ENCODE assay signal across 3 cellular contexts in genomic region chr14:100506053-100506452, GRCh38.
A peak's percentile ranks its signal among the peaks of the same experiment; 100 is the strongest.
DNase-seq lines count a peak whose midpoint lies in the region; ATAC-seq, FAIRE-seq and TF ChIP-seq lines count a peak whose summit lies in the region.
"Not testable (repeated sequence)": the region's sequence is repeated elsewhere in the genome, so short reads cannot be mapped to it uniquely, and the experiment has no call there.

No MANE protein-coding gene starts in this region.

- not testable (repeated sequence) for TF ChIP-seq RAD21 in K562 (CRISPR knock-in tag; conservative IDR thresholded peaks at IDR 0.05 in 1 of 2, IDR thresholded peaks at IDR 0.05 in 1 of 2); H1 (IDR thresholded peaks at IDR 0.05 in 1 of 2, conservative IDR thresholded peaks at IDR 0.05 in 1 of 2; ENCODE audit: low read depth in 2 of 2, low read length in 2 of 2)

- not testable (repeated sequence) for H2BK20ac ChIP-seq in H1 (ENCODE audit: low read length)

- H2BK15ac ChIP-seq in H1 (ENCODE audit: low read length), result not testable (repeated sequence)

- not testable (repeated sequence) for H2BK12ac ChIP-seq in H1 (ENCODE audit: low read depth, low read length)

- not testable (repeated sequence) for H3K9me1 ChIP-seq in K562 (ENCODE audit: control insufficient read depth, insufficient read depth, low read length)

- WGBS in K562 (ENCODE audit: insufficient coverage, low coverage, missing lambda C conversion rate), result 0% methylated on average over 3 of the region's 3 CpGs
- 88% methylated on average over 3 of the region's 3 CpGs; no CpG with 5 or more reads in 1 of the 2 experiments for WGBS in H1 (ENCODE audit: extremely low coverage in 1 of 2, insufficient coverage in 1 of 2, insufficient read length in 1 of 2, insufficient replicate concordance in 2 of 2, low coverage in 1 of 2, low lambda C conversion rate in 2 of 2, missing lambda C conversion rate in 1 of 2), 2 experiments

- POLR2A ChIA-PET in HEK293 (lab: Yijun Ruan, JAX); H1 (lab: Charles Lee; ENCODE audit: partially characterized antibody): not testable (repeated sequence)
- POLR2A ChIA-PET in K562 (lab: Yijun Ruan, JAX), result interaction anchor here (0.9 kb wide), 1 partner anchor 28 kb away, joined by 3 read pairs; no protein-coding TSS in a partner anchor

- in situ Hi-C loops in K562 (cut with MboI), result not testable (repeated sequence)

- H3K23me2 ChIP-seq in H1 (ENCODE audit: low read depth, low read length), result not testable (repeated sequence)

- H2BK120ac ChIP-seq in H1 (replicated peaks; ENCODE audit: low read depth, low read length), result not testable (repeated sequence)

- H3K4me2 ChIP-seq in K562 (ENCODE audit: insufficient read depth, low read length); H1 (ENCODE audit: insufficient read depth in 1 of 2, low read depth in 2 of 2, low read length in 2 of 2): not testable (repeated sequence)

- H3K36me3 ChIP-seq in HEK293 (ENCODE audit: control insufficient read depth in 2 of 2, insufficient read depth in 1 of 2, low read length in 2 of 2); K562 (ENCODE audit: control insufficient read depth, insufficient read depth, low read length); H1 (ENCODE audit: control insufficient read depth in 2 of 4, insufficient read depth in 4 of 4, low read length in 3 of 4): not testable (repeated sequence)

- DNase-seq in K562 (ENCODE audit: extremely low read depth in 1 of 4, low spot score in 3 of 4); H1 (ENCODE audit: low read depth in 1 of 2, low spot score in 2 of 2): not testable (repeated sequence)

- not testable (repeated sequence) for H3K14ac ChIP-seq in H1 (ENCODE audit: insufficient read length)

- not testable (repeated sequence) for H4K5ac ChIP-seq in H1 (ENCODE audit: insufficient read length, low read depth, low read length)

- not testable (repeated sequence) for H3K4ac ChIP-seq in H1 (replicated peaks; ENCODE audit: insufficient read length, low read depth, low read length)

- not testable (repeated sequence) for H3K4me1 ChIP-seq in HEK293 (ENCODE audit: control insufficient read depth, insufficient read depth, low read length); K562 (replicated peaks in 1 of 2; ENCODE audit: control insufficient read depth in 2 of 2, insufficient read depth in 2 of 2, low read length in 2 of 2); H1 (replicated peaks in 1 of 4; ENCODE audit: control insufficient read depth in 3 of 4, insufficient read depth in 4 of 4, low read length in 3 of 4)

- not testable (repeated sequence) for H3K9ac ChIP-seq in K562 (ENCODE audit: insufficient read depth in 1 of 2, low read depth in 2 of 2, low read length in 2 of 2); H1 (replicated peaks in 1 of 4; ENCODE audit: extremely low read depth in 1 of 4, low read depth in 3 of 4, low read length in 3 of 4)

- ATAC-seq in K562, result not testable (repeated sequence)

- not testable (repeated sequence) for TF ChIP-seq EP300 in K562 (IDR thresholded peaks at IDR 0.05; ENCODE audit: low read length); H1 (IDR thresholded peaks at IDR 0.05; ENCODE audit: borderline replicate concordance in 1 of 2, low read depth in 2 of 2, low read length in 2 of 2)

- not testable (repeated sequence) for H2AK5ac ChIP-seq in H1 (ENCODE audit: low read depth, low read length)

- not testable (repeated sequence) for BruUV-seq in K562 (replicated peaks; lab: Mats Ljungman, UMichigan)

- not testable (repeated sequence) for H3K79me2 ChIP-seq in K562 (ENCODE audit: control insufficient read depth, insufficient read depth, low read length); H1 (ENCODE audit: control insufficient read depth in 1 of 2, insufficient read depth in 2 of 2, low read length in 2 of 2)

- not testable (repeated sequence) for TF ChIP-seq CTCF in HEK293 (tag by site-specific recombination; IDR thresholded peaks at IDR 0.05); K562 (IDR thresholded peaks at IDR 0.05 in 2 of 3, conservative IDR thresholded peaks at IDR 0.05 in 1 of 3; ENCODE audit: insufficient read depth in 2 of 3, low read depth in 1 of 3, low read length in 3 of 3); H1 (IDR thresholded peaks at IDR 0.05; ENCODE audit: control extremely low read depth in 1 of 3, insufficient read depth in 1 of 3, low read depth in 1 of 3, low read length in 3 of 3)

- not testable (repeated sequence) for H4K91ac ChIP-seq in H1 (replicated peaks; ENCODE audit: insufficient read length, low read length)

- H3K4me3 ChIP-seq in HEK293 (ENCODE audit: low read depth, low read length); K562; H1 (ENCODE audit: extremely low read depth in 1 of 4, insufficient read depth in 2 of 4, low read depth in 3 of 4, low read length in 4 of 4): not testable (repeated sequence)

- not testable (repeated sequence) for H2BK5ac ChIP-seq in H1 (ENCODE audit: low read depth, low read length)

- H3K27me3 ChIP-seq in K562 (ENCODE audit: control insufficient read depth in 2 of 2, insufficient read depth in 2 of 2, low read length in 2 of 2); H1 (replicated peaks in 1 of 4; ENCODE audit: control insufficient read depth in 3 of 4, extremely low read depth in 1 of 4, insufficient read depth in 3 of 4, low read length in 3 of 4): not testable (repeated sequence)

- not testable (repeated sequence) for FAIRE-seq in K562 (lab: Jason Lieb, UNC); H1 (lab: Jason Lieb, UNC)

- not testable (repeated sequence) for H3K56ac ChIP-seq in H1 (replicated peaks; ENCODE audit: insufficient read length, low read depth, low read length)

- H3K9me3 ChIP-seq in HEK293 (ENCODE audit: control insufficient read depth, insufficient read depth, low read depth, low read length); K562 (replicated peaks; ENCODE audit: control insufficient read depth, insufficient read depth, low read depth, low read length); H1 (ENCODE audit: insufficient read depth in 2 of 2, low read depth in 1 of 2, low read length in 1 of 2): not testable (repeated sequence)

- intact Hi-C loops in K562 (cut with micrococcal nuclease), result not testable (repeated sequence)

- CTCF ChIA-PET in HEK293 (lab: Yijun Ruan, JAX); K562 (lab: Yijun Ruan, JAX; ENCODE audit: low intra/inter-chr PET ratio); H1 (lab: Charles Lee; ENCODE audit: partially characterized antibody): not testable (repeated sequence)

- not testable (repeated sequence) for H2AFZ ChIP-seq in K562 (ENCODE audit: low read depth, low read length); H1 (ENCODE audit: low read length)

- TF ChIP-seq POLR2A in K562 (conservative IDR thresholded peaks at IDR 0.05); H1 (IDR thresholded peaks at IDR 0.05; ENCODE audit: control extremely low read depth in 1 of 2, low read depth in 2 of 2, low read length in 2 of 2): not testable (repeated sequence)

- not testable (repeated sequence) for H3K27ac ChIP-seq in HEK293 (ENCODE audit: extremely low read depth, low read depth, low read length); K562 (ENCODE audit: extremely low read depth, low read depth, low read length); H1 (ENCODE audit: low read depth, low read length)

- H4K20me1 ChIP-seq in K562 (replicated peaks; ENCODE audit: control insufficient read depth, insufficient read depth, low read length); H1 (replicated peaks in 1 of 2; ENCODE audit: control insufficient read depth in 1 of 2, insufficient read depth in 2 of 2, low read length in 2 of 2): not testable (repeated sequence)

- not testable (repeated sequence) for H4K8ac ChIP-seq in H1 (ENCODE audit: extremely low read depth, insufficient read depth, low read length)

- H3K23ac ChIP-seq in H1 (ENCODE audit: insufficient read length), result not testable (repeated sequence)

- not testable (repeated sequence) for H3K79me1 ChIP-seq in H1 (ENCODE audit: low read depth, low read length)

- not testable (repeated sequence) for H3K18ac ChIP-seq in H1 (ENCODE audit: extremely low read depth, low read length)

TF ChIP-seq in HEK293, 187 proteins besides CTCF, POLR2A, EP300 and RAD21 (continues in another document):
- TF ChIP-seq ZNF580 (tag by site-specific recombination; IDR thresholded peaks at IDR 0.05), result 0 out of 2 replicates have a peak, but pooled peaks have one; percentile 58

TF ChIP-seq in K562, 482 proteins besides CTCF, POLR2A, EP300 and RAD21:
- TF ChIP-seq ZNF146 (CRISPR knock-in tag; IDR thresholded peaks at IDR 0.05; ENCODE audit: unreplicated experiment) (peak; percentile 74), RBM25 (IDR thresholded peaks at IDR 0.05; ENCODE audit: low read depth, low read length, severe bottlenecking) (peak; percentile 35)

TF ChIP-seq in H1, 55 proteins besides CTCF, POLR2A, EP300 and RAD21:
- 0 out of 2 replicates have a peak, but pooled peaks have one; percentile 35 for TF ChIP-seq KDM1A (IDR thresholded peaks at IDR 0.05; ENCODE audit: borderline replicate concordance, low read length)
TF ChIP-seq in H1: peak in this region for 1; not testable (repeated sequence) for 54.
